Comparison of ENCODE assay signal across 8 cellular contexts in genomic region chr19:34359954-34360315, GRCh38. TPM values are rescaled to one million over a fixed set of nuclear protein-coding genes. Genes with fewer than 3 reads are reported as not detected.
A peak's percentile ranks its signal among the peaks of the same experiment; 100 is the strongest.
DNase-seq lines count a peak whose midpoint lies in the region; ATAC-seq and TF ChIP-seq lines count a peak whose summit lies in the region.

No MANE protein-coding gene starts in this region.

- intact Hi-C loops in Right ventricle myocardium superior (cut with DNase I) (no loop called here), upper lobe of right lung (cut with DNase I) (no loop called here)

- H3K9me3 Mint-ChIP-seq in memory B cell = no peaks in the 10 kb centered on the region

- H3K4me3 ChIP-seq in cardiac muscle cell = peak overlapping the region; percentile 5
- H3K4me3 ChIP-seq in astrocyte of the cerebellum (ENCODE audit: low read depth, low read length) = peak overlapping the region; percentile 41
- peak overlapping the region; percentile 53 for H3K4me3 ChIP-seq in upper lobe of right lung

- peak overlapping the region; percentile 92 for H3K4me3 Mint-ChIP-seq in memory B cell

- H3K36me3 Mint-ChIP-seq in memory B cell = peaks cover under 1% of the 10 kb centered on the region

- H3K27me3 Mint-ChIP-seq in memory B cell = no peaks in the 10 kb centered on the region

- TF ChIP-seq CTCF in cardiac muscle cell (IDR thresholded peaks at IDR 0.05; ENCODE audit: low read depth, low read length) (no peak), astrocyte of the cerebellum (IDR thresholded peaks at IDR 0.05; ENCODE audit: low read depth, low read length, missing control alignments) (no peak), upper lobe of right lung (IDR thresholded peaks at IDR 0.05) (no peak)

- H3K9me3 ChIP-seq in cardiac muscle cell (ENCODE audit: low read depth) (no peaks in the 10 kb centered on the region), upper lobe of right lung (no peaks in the 10 kb centered on the region)

- H3K4me1 ChIP-seq in cardiac muscle cell (ENCODE audit: low read depth) = peaks cover 11% of the 10 kb centered on the region
- peaks cover 7% of the 10 kb centered on the region for H3K4me1 ChIP-seq in upper lobe of right lung

- H3K36me3 ChIP-seq in cardiac muscle cell (no peaks in the 10 kb centered on the region), upper lobe of right lung (peaks cover 3% of the 10 kb centered on the region)

- ATAC-seq in Right ventricle myocardium superior (ENCODE audit: poor library complexity) = no peak
- ATAC-seq in memory B cell (ENCODE audit: low read depth) = no peak
- no peak for ATAC-seq in upper lobe of right lung
- no peak for ATAC-seq in GM18867 (IDR thresholded peaks at IDR 0.05; ENCODE audit: unreplicated experiment)

- H3K27ac ChIP-seq in cardiac muscle cell = peak overlapping the region; percentile 76
- H3K27ac ChIP-seq in upper lobe of right lung = peak overlapping the region; percentile 80

- in situ Hi-C loops in astrocyte of the cerebellum (cut with HindIII; ENCODE audit: low sequenced_read_pairs) = no loop called here

- no peaks in the 10 kb centered on the region for H3K27me3 ChIP-seq in cardiac muscle cell
- H3K27me3 ChIP-seq in upper lobe of right lung = no peaks in the 10 kb centered on the region

- H3K27ac Mint-ChIP-seq in memory B cell = peak overlapping the region; percentile 70

- H3K4me1 Mint-ChIP-seq in memory B cell = peaks cover 23% of the 10 kb centered on the region

- DNase-seq in cardiac muscle cell (ENCODE audit: low read depth in 1 of 2, low spot score in 1 of 2) (no peak), Right ventricle myocardium superior (no peak), astrocyte of the cerebellum (ENCODE audit: low read depth) (no peak), memory B cell (ENCODE audit: low spot score in 2 of 2) (no peak), upper lobe of right lung (no peak), NCI-H128 (lab: John Stamatoyannopoulos, UW; ENCODE audit: unreplicated experiment) (no peak), NCI-H446 treated with DMSO at 0.1 percent for 48 hours (lab: John Stamatoyannopoulos, UW) (no peak)

RNA-seq across cellular contexts. Expression of gene GPI, which starts 5.1 kb away (rescaled TPM):
- total RNA-seq in cardiac muscle cell (618 and 670 TPM in 2 replicates), Right ventricle myocardium superior (500 TPM), upper lobe of right lung (144 TPM)
- 791 and 862 TPM in 2 replicates for polyA plus RNA-seq in cardiac muscle cell

RNA-seq across cellular contexts. Expression of gene PDCD2L, which starts 44.3 kb away (rescaled TPM):
- 37.6 and 39.3 TPM in 2 replicates for total RNA-seq in cardiac muscle cell
- polyA plus RNA-seq in cardiac muscle cell = 14.9 and 25.5 TPM in 2 replicates
- 10.4 TPM for total RNA-seq in Right ventricle myocardium superior
- 7.4 TPM for total RNA-seq in upper lobe of right lung
